8 cellular contexts compared by ENCODE assay signal in genomic region chr15:66838671-66839239, GRCh38.
DNase-seq lines count a peak whose midpoint lies in the region; ATAC-seq and TF ChIP-seq lines count a peak whose summit lies in the region.

No MANE protein-coding gene starts in this region.

- TF ChIP-seq CTCF in HFF-Myc (IDR thresholded peaks at IDR 0.05; ENCODE audit: low read depth, low read length, missing control alignments) (peak; percentile 69), VCaP (conservative IDR thresholded peaks at IDR 0.05) (peak; percentile 75)

- H3K4me3 ChIP-seq in HFF-Myc (replicated peaks; ENCODE audit: low read depth, low read length), result no peak overlapping the region

- ATAC-seq in GM21529 (IDR thresholded peaks at IDR 0.05; ENCODE audit: unreplicated experiment), result no peak

- DNase-seq in AG08396 (ENCODE audit: low spot score) (peak; percentile 55), HFF-Myc (ENCODE audit: extremely low read depth, low read depth) (no peak), islet precursor cell (peak; percentile 45), NCI-H2029 (lab: John Stamatoyannopoulos, UW) (no peak), HPDE6-E6E7 (ENCODE audit: extremely low spot score) (no peak), NCI-H774 (lab: John Stamatoyannopoulos, UW) (no peak)

- no peak overlapping the region for H3K27ac ChIP-seq in VCaP

Comparison
In these comparisons a context has a peak if more than half of its experiments do, and no peak if none do; other contexts are left out.
1. DNase-seq: peak in AG08396 (single experiment) and islet precursor cell (single experiment); none in HFF-Myc (single experiment), NCI-H2029 (single experiment), HPDE6-E6E7 (single experiment) and NCI-H774 (single experiment).